ENCODE assay signal across 8 cellular contexts in genomic region chr11:44065851-44066731, GRCh38.
DNase-seq lines count a peak whose midpoint lies in the region; ATAC-seq and TF ChIP-seq lines count a peak whose summit lies in the region.

Gene ACCS (plus strand): TSS chr11:44066270. CDS start chr11:44067628, 1,358 bp downstream.

- no peaks in the 10 kb centered on the region for H3K36me3 ChIP-seq in brain microvascular endothelial cell (replicated peaks)

- no peaks in the 10 kb centered on the region for H3K27me3 ChIP-seq in brain microvascular endothelial cell (replicated peaks)

- peak; percentile 91 for TF ChIP-seq CTCF in brain microvascular endothelial cell (IDR thresholded peaks at IDR 0.05; ENCODE audit: low read depth, low read length, missing control alignments)

- DNase-seq in NCI-H187 treated with DMSO at 0.1 percent for 48 hours (lab: John Stamatoyannopoulos, UW) (peak; percentile 27), UCSD-AML1 (lab: John Stamatoyannopoulos, UW; ENCODE audit: unreplicated experiment) (peak; percentile 96), brain microvascular endothelial cell (peak; percentile 84), skeletal muscle cell (ENCODE audit: low read depth) (peak; percentile 80), NCI-H1048 (lab: John Stamatoyannopoulos, UW) (no peak)

- peak within 1 kb of the TSS; percentile 73 for H3K4me3 ChIP-seq in brain microvascular endothelial cell (ENCODE audit: low read depth, low read length)
- H3K4me3 ChIP-seq in iPS-11a (ENCODE audit: low read depth, low read length), result peak within 1 kb of the TSS; percentile 69
- H3K4me3 ChIP-seq in skeletal muscle cell (ENCODE audit: low read depth, low read length), result peak within 1 kb of the TSS; percentile 63

- peak within 1 kb of the TSS; percentile 78 for H3K27ac ChIP-seq in brain microvascular endothelial cell

- in situ Hi-C loops in brain microvascular endothelial cell (cut with HindIII; ENCODE audit: low pct_ligation_motif_present, low sequenced_read_pairs), result no loop called here

- ATAC-seq in GM18498 (IDR thresholded peaks at IDR 0.05; ENCODE audit: unreplicated experiment), result peak; percentile 99
- ATAC-seq in HG02870 (IDR thresholded peaks at IDR 0.05; ENCODE audit: unreplicated experiment), result peak; percentile 88
